ENCODE assay signal across 17 cellular contexts in genomic region chr20:32479697-32480140, GRCh38.
A peak's percentile ranks its signal among the peaks of the same experiment; 100 is the strongest.
DNase-seq lines count a peak whose midpoint lies in the region; ATAC-seq and TF ChIP-seq lines count a peak whose summit lies in the region.
"Had no signal": no experiment of that assay in that cellular context is flagged by ENCODE, and none has a peak within 500 bp of the region (broad histone marks: within the 10 kb centered on the region; RNA-seq: fewer than 3 reads in every experiment).

No MANE protein-coding gene starts in this region.

- no peak for ATAC-seq in CD4-positive, alpha-beta T cell (ENCODE audit: poor library complexity)
- ATAC-seq in RWPE2 (ENCODE audit: low read depth) (no peak), GM21576 (IDR thresholded peaks at IDR 0.05; ENCODE audit: unreplicated experiment) (no peak), GM18502 (IDR thresholded peaks at IDR 0.05; ENCODE audit: poor library complexity, unreplicated experiment) (no peak)
- ATAC-seq: heart left ventricle had no signal

- peak overlapping the region; percentile 46 for H3K27ac ChIP-seq in CD4-positive, alpha-beta T cell (ENCODE audit: low read depth, low read length)
- H3K27ac ChIP-seq in RWPE2 (ENCODE audit: poor library complexity, severe bottlenecking), result no peak overlapping the region
- H3K27ac ChIP-seq in neutrophil, result peak overlapping the region; percentile 92
- H3K27ac ChIP-seq: brain microvascular endothelial cell, prostate gland had no signal

- H3K27me3 Mint-ChIP-seq in CD4-positive, alpha-beta T cell, result no peaks in the 10 kb centered on the region
- H3K27me3 Mint-ChIP-seq in endothelial cell (ENCODE audit: unreplicated experiment), result peaks cover 21% of the 10 kb centered on the region
- H3K27me3 Mint-ChIP-seq: activated CD4-positive, alpha-beta T cell treated with anti-CD3 and anti-CD28 coated beads, Interleukin-2, amount 10 ng/mL, durations not matched to agents 24 days and 14 days had no signal

- H3K4me1 ChIP-seq in RWPE2 (ENCODE audit: insufficient read depth, poor library complexity, severe bottlenecking) (peaks cover 13% of the 10 kb centered on the region), neutrophil (ENCODE audit: control insufficient read depth in 1 of 2, insufficient read depth in 1 of 2, low read depth in 1 of 2, low read length in 1 of 2) (peaks cover 72 to 85% of the 10 kb centered on the region in 2 experiments)

- POLR2A ChIA-PET in CD4-positive, alpha-beta T cell (lab: Charles Lee), result no interaction called here

- DNase-seq in CD4-positive, alpha-beta T cell, result no peak
- DNase-seq in RWPE2 (ENCODE audit: low spot score) (peak; percentile 59), endothelial cell (ENCODE audit: low spot score) (no peak), NCI-H1105 treated with DMSO at 0.1 percent for 48 hours (lab: John Stamatoyannopoulos, UW) (no peak), activated gamma-delta T cell (lab: John Stamatoyannopoulos, UW) (no peak)
- DNase-seq: activated CD4-positive, alpha-beta T cell treated with anti-CD3 and anti-CD28 coated beads, Interleukin-2, amount 10 ng/mL, durations not matched to agents 24 days and 14 days; brain microvascular endothelial cell; EL; GOT3; NCI-H2171; stimulated activated CD4-positive, alpha-beta T cell treated with anti-CD3 and anti-CD28 coated beads, Interleukin-1b, Interleukin-23, amount 100 ng/mL, for 48 hours had no signal

- TF ChIP-seq CTCF in CD4-positive, alpha-beta T cell (IDR thresholded peaks at IDR 0.05), result no peak
- TF ChIP-seq CTCF in RWPE2 (IDR thresholded peaks at IDR 0.05; ENCODE audit: poor library complexity, severe bottlenecking), result no peak
- no peak for TF ChIP-seq CTCF in endothelial cell (IDR thresholded peaks at IDR 0.05; ENCODE audit: unreplicated experiment)
- no peak for TF ChIP-seq CTCF in neutrophil (IDR thresholded peaks at IDR 0.05)

- H3K9me3 Mint-ChIP-seq in CD4-positive, alpha-beta T cell, result no peaks in the 10 kb centered on the region
- H3K9me3 Mint-ChIP-seq in endothelial cell (ENCODE audit: unreplicated experiment), result no peaks in the 10 kb centered on the region
- H3K9me3 Mint-ChIP-seq: activated CD4-positive, alpha-beta T cell treated with anti-CD3 and anti-CD28 coated beads, Interleukin-2, amount 10 ng/mL, durations not matched to agents 24 days and 14 days; activated T-helper 2 cell treated with anti-CD3 and anti-CD28 coated beads, Interferon-gamma antibody, Interleukin-2, Interleukin-4, amounts not matched to agents 10 μg/mL and 5 μg/mL and 100 μg/mL, durations not matched to agents 14 hours and 24 hours and 36 hours had no signal

- peaks cover 14% of the 10 kb centered on the region for H3K36me3 Mint-ChIP-seq in CD4-positive, alpha-beta T cell (ENCODE audit: low read depth)
- peaks cover 25% of the 10 kb centered on the region for H3K36me3 Mint-ChIP-seq in endothelial cell (ENCODE audit: low read depth, unreplicated experiment)

- intact Hi-C loops in CD4-positive, alpha-beta T cell (cut with DNase I, micrococcal nuclease), result loop anchor here in 1 of 2 experiments (5.0 kb wide), 2 partner anchors 32 to 197 kb away; no protein-coding TSS in a partner anchor

- H3K4me1 Mint-ChIP-seq in CD4-positive, alpha-beta T cell (ENCODE audit: low read depth), result peaks cover 62% of the 10 kb centered on the region
- peaks cover 62% of the 10 kb centered on the region for H3K4me1 Mint-ChIP-seq in endothelial cell (ENCODE audit: unreplicated experiment)

- H3K4me3 ChIP-seq in RWPE2 (ENCODE audit: severe bottlenecking), result no peak overlapping the region
- H3K4me3 ChIP-seq in neutrophil (ENCODE audit: low read depth in 1 of 2, low read length in 1 of 2), result no peak overlapping the region
- H3K4me3 ChIP-seq: heart left ventricle, prostate gland had no signal

- no peaks in the 10 kb centered on the region for H3K36me3 ChIP-seq in RWPE2 (ENCODE audit: low read depth)
- H3K36me3 ChIP-seq in neutrophil, result peaks cover under 1% of the 10 kb centered on the region
- H3K36me3 ChIP-seq: brain microvascular endothelial cell, heart left ventricle, prostate gland had no signal

- no peaks in the 10 kb centered on the region for H3K27me3 ChIP-seq in CD4-positive, alpha-beta T cell (ENCODE audit: control insufficient read depth, insufficient read depth, low read length)
- H3K27me3 ChIP-seq in RWPE2 (ENCODE audit: insufficient read depth, poor library complexity, severe bottlenecking), result no peaks in the 10 kb centered on the region
- H3K27me3 ChIP-seq in neutrophil, result no peaks in the 10 kb centered on the region
- H3K27me3 ChIP-seq: brain microvascular endothelial cell, heart left ventricle had no signal

- peak overlapping the region; percentile 82 for H3K27ac Mint-ChIP-seq in CD4-positive, alpha-beta T cell
- peak overlapping the region; percentile 83 for H3K27ac Mint-ChIP-seq in endothelial cell (ENCODE audit: unreplicated experiment)
- H3K27ac Mint-ChIP-seq: activated CD4-positive, alpha-beta T cell treated with anti-CD3 and anti-CD28 coated beads, Interleukin-2, amount 10 ng/mL, durations not matched to agents 24 days and 14 days; activated T-helper 2 cell treated with anti-CD3 and anti-CD28 coated beads, Interferon-gamma antibody, Interleukin-2, Interleukin-4, amounts not matched to agents 10 μg/mL and 5 μg/mL and 100 μg/mL, durations not matched to agents 14 hours and 24 hours and 36 hours had no signal

- H3K9me3 ChIP-seq in CD4-positive, alpha-beta T cell (ENCODE audit: control insufficient read depth, low read length), result no peaks in the 10 kb centered on the region
- H3K9me3 ChIP-seq in RWPE2 (ENCODE audit: severe bottlenecking), result no peaks in the 10 kb centered on the region
- H3K9me3 ChIP-seq in neutrophil, result no peaks in the 10 kb centered on the region
- H3K9me3 ChIP-seq: heart left ventricle, prostate gland had no signal

- peak overlapping the region; percentile 45 for H3K4me3 Mint-ChIP-seq in CD4-positive, alpha-beta T cell
- peak overlapping the region; percentile 93 for H3K4me3 Mint-ChIP-seq in endothelial cell (ENCODE audit: unreplicated experiment)
- H3K4me3 Mint-ChIP-seq: activated CD4-positive, alpha-beta T cell treated with anti-CD3 and anti-CD28 coated beads, Interleukin-2, amount 10 ng/mL, durations not matched to agents 24 days and 14 days had no signal

- CTCF ChIA-PET in CD4-positive, alpha-beta T cell (lab: Charles Lee), result no interaction called here
